ENCODE assay signal across 8 cellular contexts in the genomic region with DNA sequence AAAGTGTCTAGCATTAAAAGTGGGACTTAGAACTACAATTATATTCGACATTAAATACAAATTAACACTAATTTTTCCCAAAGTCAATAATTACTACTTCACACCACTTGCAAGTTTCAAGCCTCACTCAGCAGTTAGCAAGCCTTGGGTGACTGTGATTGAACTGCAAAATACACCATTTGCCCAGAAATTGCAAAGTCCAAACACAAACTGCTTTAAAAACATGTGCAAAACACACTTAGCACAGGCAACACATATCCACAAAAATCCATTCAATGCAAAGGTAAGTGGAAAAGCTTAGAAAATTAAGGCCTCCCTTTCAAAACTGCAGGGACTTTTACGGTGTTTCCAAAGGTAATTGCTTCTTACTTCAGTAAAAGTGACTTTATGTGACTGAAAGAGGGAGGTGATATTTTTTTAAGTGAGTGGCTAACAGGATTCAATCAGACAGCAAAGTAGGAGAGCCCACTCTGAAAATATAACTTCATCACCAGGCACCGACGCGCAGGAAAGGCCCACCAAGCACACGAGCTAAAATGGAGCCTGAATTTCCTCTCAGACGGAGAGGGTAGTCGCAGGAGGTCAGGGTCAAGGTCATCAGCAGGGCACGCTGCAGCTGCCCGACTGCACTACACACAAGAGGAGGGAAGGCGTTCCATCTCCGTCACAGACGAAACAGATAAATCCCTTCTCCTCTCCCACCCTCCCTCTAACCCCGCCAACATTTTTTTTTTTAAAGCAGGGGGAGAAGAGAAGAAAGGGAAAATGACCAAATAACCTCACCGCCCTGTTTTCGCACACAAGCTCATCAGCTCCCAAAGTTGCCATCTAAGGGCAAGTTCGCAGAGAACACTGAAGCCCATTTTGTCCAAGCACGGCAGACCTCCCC. TPM values are rescaled to one million over a fixed set of nuclear protein-coding genes. Genes with fewer than 3 reads are reported as not detected.
DNase-seq lines count a peak whose midpoint lies in the region; ATAC-seq and TF ChIP-seq lines count a peak whose summit lies in the region.

No MANE protein-coding gene starts in this region.

- H3K27me3 ChIP-seq in BJ (ENCODE audit: control insufficient read depth, insufficient read depth, low read length) = no peaks in the 10 kb centered on the region
- no peaks in the 10 kb centered on the region for H3K27me3 ChIP-seq in neuron (ENCODE audit: insufficient read depth, low read length)

- H3K4me1 Mint-ChIP-seq in activated B cell treated with CpG ODN at 0.5 μM for 24 hours = peaks cover 58% of the 10 kb centered on the region

- peaks cover 48% of the 10 kb centered on the region for H3K4me1 ChIP-seq in neuron (ENCODE audit: insufficient read depth, low read length)

- no peak for TF ChIP-seq CTCF in BJ (IDR thresholded peaks at IDR 0.05; ENCODE audit: insufficient read depth, low read depth, low read length)
- no peak for TF ChIP-seq CTCF in activated B cell treated with CpG ODN at 0.5 μM for 24 hours (IDR thresholded peaks at IDR 0.05)
- TF ChIP-seq CTCF in foreskin fibroblast (IDR thresholded peaks at IDR 0.05; ENCODE audit: low read depth, low read length) = no peak

- H3K4me3 Mint-ChIP-seq in activated B cell treated with CpG ODN at 0.5 μM for 24 hours = peak overlapping the region; percentile 96

- POLR2A ChIA-PET in BJ (lab: Charles Lee) = no interaction called here
- POLR2A ChIA-PET in activated B cell treated with CpG ODN at 0.5 μM for 24 hours (lab: Charles Lee) = interaction anchor here (0.7 to 1.6 kb wide), 3 partner anchors 115 to 124 kb away, joined by 4 to 10 read pairs (median 4); no protein-coding TSS in a partner anchor

- H3K27ac Mint-ChIP-seq in activated B cell treated with CpG ODN at 0.5 μM for 24 hours = peak overlapping the region; percentile 92

- no peaks in the 10 kb centered on the region for H3K27me3 Mint-ChIP-seq in activated B cell treated with CpG ODN at 0.5 μM for 24 hours

- intact Hi-C loops in activated B cell treated with CpG ODN at 0.5 μM for 24 hours (cut with micrococcal nuclease) = loop anchor here (5.0 to 10.0 kb wide), 5 partner anchors 48 to 1679 kb away; partner anchors contain the start of genes SLC10A7 and TMEM184C

- DNase-seq in BJ (ENCODE audit: low read depth) (no peak), activated B cell treated with CpG ODN at 0.5 μM for 24 hours (no peak), foreskin fibroblast (peak in 1 of 2 donors; percentile 47), NCI-H1694 (lab: John Stamatoyannopoulos, UW) (no peak), NOMO-1 treated with dmso at 0.1 percent for 144 hours (lab: John Stamatoyannopoulos, UW; ENCODE audit: unreplicated experiment) (no peak)

- CTCF ChIA-PET in BJ (lab: Yijun Ruan, JAX) (interaction anchor here (0.6 to 1.4 kb wide), 4 partner anchors 23 to 319 kb away, joined by 3 to 4 read pairs (median 3); no protein-coding TSS in a partner anchor), activated B cell treated with CpG ODN at 0.5 μM for 24 hours (lab: Charles Lee) (no interaction called here)

- ATAC-seq in GM18520 (IDR thresholded peaks at IDR 0.05; ENCODE audit: unreplicated experiment) (peak; percentile 20), HG03196 (IDR thresholded peaks at IDR 0.05; ENCODE audit: unreplicated experiment) (peak; percentile 41), activated B cell treated with CpG ODN at 0.5 μM for 24 hours (ENCODE audit: low read depth) (no peak)

- H3K36me3 ChIP-seq in BJ (ENCODE audit: control insufficient read depth, insufficient read depth, low read length) = no peaks in the 10 kb centered on the region
- no peaks in the 10 kb centered on the region for H3K36me3 ChIP-seq in neuron (ENCODE audit: insufficient read depth, low read length)

- peaks cover 10% of the 10 kb centered on the region for H3K36me3 Mint-ChIP-seq in activated B cell treated with CpG ODN at 0.5 μM for 24 hours (ENCODE audit: low read depth)

- no peak overlapping the region for H2AFZ ChIP-seq in neuron (ENCODE audit: low read depth, low read length)

- no peaks in the 10 kb centered on the region for H3K9me3 ChIP-seq in neuron (ENCODE audit: low read length)

- no peaks in the 10 kb centered on the region for H3K9me3 Mint-ChIP-seq in activated B cell treated with CpG ODN at 0.5 μM for 24 hours

- peak overlapping the region; percentile 75 for H3K4me3 ChIP-seq in BJ (ENCODE audit: low read depth, low read length)
- H3K4me3 ChIP-seq in foreskin fibroblast (ENCODE audit: low read depth in 1 of 2, low read length in 2 of 2) = peak overlapping the region; percentile 60 to 92
- peak overlapping the region; percentile 99 for H3K4me3 ChIP-seq in neuron (ENCODE audit: low read length)

RNA-seq across cellular contexts. Expression of gene ZNF827, which starts 3.1 kb away (rescaled TPM):
- 10.5 and 15.1 TPM in 2 replicates for polyA plus RNA-seq in BJ (2011; rRNA removed)
- 26.6 and 30.5 TPM in 2 replicates for polyA minus RNA-seq in BJ (2011; rRNA and poly(A)+ RNA removed)
- 23.9 and 27.2 TPM in 2 replicates for total RNA-seq in activated B cell treated with CpG ODN at 0.5 μM for 24 hours
